1 cellular context compared by ENCODE assay signal in the genomic region with DNA sequence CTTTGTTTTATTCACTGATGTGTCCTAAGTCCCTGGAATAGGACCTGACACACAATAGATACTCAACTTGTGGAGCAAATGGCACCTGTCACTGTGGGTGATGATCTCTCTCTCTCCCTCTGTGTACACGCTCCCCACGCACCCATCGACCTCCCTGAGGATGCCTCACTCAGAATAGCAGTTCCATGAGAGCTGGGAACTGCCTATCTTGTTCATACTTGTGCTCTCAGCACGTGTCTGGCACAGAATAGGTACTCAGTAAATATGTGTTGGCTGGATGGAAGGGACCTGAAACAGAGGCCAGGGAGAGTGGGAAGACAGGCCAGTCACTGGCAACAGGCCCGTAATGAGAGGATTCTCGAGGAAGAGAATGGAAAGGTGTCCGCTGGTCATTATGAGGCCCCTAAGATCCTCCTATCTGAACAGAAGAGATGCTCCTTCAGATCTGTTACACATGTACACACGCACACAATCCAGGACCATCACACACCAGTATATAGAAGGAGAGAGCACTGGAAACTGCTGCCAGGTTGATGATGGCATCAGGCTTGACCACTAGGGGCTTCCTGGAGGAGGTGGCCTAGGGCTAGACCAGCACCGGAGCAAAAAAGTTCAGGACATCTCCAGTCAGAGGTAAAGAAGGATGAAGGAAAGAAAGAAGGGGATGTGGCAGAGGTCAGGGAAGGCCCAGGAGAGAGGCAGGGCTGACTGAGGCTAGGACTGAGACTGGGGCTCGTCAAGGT.
A peak's percentile ranks its signal among the peaks of the same experiment; 100 is the strongest.
TF ChIP-seq lines count a peak whose summit lies in the region.

No MANE protein-coding gene starts in this region.

TF ChIP-seq in HepG2, 621 proteins besides CTCF, POLR2A, EP300 and RAD21 (continued from another document):
- TF ChIP-seq, protein P1, sequence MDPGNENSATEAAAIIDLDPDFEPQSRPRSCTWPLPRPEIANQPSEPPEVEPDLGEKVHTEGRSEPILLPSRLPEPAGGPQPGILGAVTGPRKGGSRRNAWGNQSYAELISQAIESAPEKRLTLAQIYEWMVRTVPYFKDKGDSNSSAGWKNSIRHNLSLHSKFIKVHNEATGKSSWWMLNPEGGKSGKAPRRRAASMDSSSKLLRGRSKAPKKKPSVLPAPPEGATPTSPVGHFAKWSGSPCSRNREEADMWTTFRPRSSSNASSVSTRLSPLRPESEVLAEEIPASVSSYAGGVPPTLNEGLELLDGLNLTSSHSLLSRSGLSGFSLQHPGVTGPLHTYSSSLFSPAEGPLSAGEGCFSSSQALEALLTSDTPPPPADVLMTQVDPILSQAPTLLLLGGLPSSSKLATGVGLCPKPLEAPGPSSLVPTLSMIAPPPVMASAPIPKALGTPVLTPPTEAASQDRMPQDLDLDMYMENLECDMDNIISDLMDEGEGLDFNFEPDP (CRISPR knock-in tag; conservative IDR thresholded peaks at IDR 0.05), result 0 out of 2 replicates have a peak, but pooled peaks have one; percentile 44
- TF ChIP-seq, protein P2, sequence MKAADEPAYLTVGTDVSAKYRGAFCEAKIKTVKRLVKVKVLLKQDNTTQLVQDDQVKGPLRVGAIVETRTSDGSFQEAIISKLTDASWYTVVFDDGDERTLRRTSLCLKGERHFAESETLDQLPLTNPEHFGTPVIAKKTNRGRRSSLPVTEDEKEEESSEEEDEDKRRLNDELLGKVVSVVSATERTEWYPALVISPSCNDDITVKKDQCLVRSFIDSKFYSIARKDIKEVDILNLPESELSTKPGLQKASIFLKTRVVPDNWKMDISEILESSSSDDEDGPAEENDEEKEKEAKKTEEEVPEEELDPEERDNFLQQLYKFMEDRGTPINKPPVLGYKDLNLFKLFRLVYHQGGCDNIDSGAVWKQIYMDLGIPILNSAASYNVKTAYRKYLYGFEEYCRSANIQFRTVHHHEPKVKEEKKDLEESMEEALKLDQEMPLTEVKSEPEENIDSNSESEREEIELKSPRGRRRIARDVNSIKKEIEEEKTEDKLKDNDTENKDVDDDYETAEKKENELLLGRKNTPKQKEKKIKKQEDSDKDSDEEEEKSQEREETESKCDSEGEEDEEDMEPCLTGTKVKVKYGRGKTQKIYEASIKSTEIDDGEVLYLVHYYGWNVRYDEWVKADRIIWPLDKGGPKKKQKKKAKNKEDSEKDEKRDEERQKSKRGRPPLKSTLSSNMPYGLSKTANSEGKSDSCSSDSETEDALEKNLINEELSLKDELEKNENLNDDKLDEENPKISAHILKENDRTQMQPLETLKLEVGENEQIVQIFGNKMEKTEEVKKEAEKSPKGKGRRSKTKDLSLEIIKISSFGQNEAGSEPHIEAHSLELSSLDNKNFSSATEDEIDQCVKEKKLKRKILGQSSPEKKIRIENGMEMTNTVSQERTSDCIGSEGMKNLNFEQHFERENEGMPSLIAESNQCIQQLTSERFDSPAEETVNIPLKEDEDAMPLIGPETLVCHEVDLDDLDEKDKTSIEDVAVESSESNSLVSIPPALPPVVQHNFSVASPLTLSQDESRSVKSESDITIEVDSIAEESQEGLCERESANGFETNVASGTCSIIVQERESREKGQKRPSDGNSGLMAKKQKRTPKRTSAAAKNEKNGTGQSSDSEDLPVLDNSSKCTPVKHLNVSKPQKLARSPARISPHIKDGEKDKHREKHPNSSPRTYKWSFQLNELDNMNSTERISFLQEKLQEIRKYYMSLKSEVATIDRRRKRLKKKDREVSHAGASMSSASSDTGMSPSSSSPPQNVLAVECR (CRISPR knock-in tag; IDR thresholded peaks at IDR 0.05; ENCODE audit: borderline replicate concordance), result 0 out of 2 replicates have a peak, but pooled peaks have one; percentile 10
- TF ChIP-seq BHLHE40 (IDR thresholded peaks at IDR 0.05; ENCODE audit: low read length) (peak; percentile 45; the same call in 1 of the 2 replicates), SOX6 (IDR thresholded peaks at IDR 0.05) (no peak), SOX6 (CRISPR knock-in tag; IDR thresholded peaks at IDR 0.05) (no peak), ZMYM3 (CRISPR knock-in tag; IDR thresholded peaks at IDR 0.05) (0 out of 2 replicates have a peak, but pooled peaks have one; percentile 49), SP4 (CRISPR knock-in tag; IDR thresholded peaks at IDR 0.05) (0 out of 2 replicates have a peak, but pooled peaks have one; percentile 18), ZNF382 (CRISPR knock-in tag; IDR thresholded peaks at IDR 0.05; ENCODE audit: borderline replicate concordance) (no peak), ATM (IDR thresholded peaks at IDR 0.05; ENCODE audit: borderline replicate concordance) (no peak), ZNF713 (CRISPR knock-in tag; IDR thresholded peaks at IDR 0.05) (no peak), ZNF3 (CRISPR knock-in tag; IDR thresholded peaks at IDR 0.05) (peak; percentile 91), ZNF101 (CRISPR knock-in tag; IDR thresholded peaks at IDR 0.05; ENCODE audit: borderline replicate concordance, low read depth) (no peak), NFYC (CRISPR knock-in tag; IDR thresholded peaks at IDR 0.05) (no peak)
- TF ChIP-seq, protein P3, sequence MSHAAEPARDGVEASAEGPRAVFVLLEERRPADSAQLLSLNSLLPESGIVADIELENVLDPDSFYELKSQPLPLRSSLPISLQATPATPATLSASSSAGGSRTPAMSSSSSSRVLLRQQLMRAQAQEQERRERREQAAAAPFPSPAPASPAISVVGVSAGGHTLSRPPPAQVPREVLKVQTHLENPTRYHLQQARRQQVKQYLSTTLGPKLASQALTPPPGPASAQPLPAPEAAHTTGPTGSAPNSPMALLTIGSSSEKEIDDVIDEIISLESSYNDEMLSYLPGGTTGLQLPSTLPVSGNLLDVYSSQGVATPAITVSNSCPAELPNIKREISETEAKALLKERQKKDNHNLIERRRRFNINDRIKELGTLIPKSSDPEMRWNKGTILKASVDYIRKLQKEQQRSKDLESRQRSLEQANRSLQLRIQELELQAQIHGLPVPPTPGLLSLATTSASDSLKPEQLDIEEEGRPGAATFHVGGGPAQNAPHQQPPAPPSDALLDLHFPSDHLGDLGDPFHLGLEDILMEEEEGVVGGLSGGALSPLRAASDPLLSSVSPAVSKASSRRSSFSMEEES (CRISPR knock-in tag; IDR thresholded peaks at IDR 0.05), result no peak
- TF ChIP-seq, protein P4, sequence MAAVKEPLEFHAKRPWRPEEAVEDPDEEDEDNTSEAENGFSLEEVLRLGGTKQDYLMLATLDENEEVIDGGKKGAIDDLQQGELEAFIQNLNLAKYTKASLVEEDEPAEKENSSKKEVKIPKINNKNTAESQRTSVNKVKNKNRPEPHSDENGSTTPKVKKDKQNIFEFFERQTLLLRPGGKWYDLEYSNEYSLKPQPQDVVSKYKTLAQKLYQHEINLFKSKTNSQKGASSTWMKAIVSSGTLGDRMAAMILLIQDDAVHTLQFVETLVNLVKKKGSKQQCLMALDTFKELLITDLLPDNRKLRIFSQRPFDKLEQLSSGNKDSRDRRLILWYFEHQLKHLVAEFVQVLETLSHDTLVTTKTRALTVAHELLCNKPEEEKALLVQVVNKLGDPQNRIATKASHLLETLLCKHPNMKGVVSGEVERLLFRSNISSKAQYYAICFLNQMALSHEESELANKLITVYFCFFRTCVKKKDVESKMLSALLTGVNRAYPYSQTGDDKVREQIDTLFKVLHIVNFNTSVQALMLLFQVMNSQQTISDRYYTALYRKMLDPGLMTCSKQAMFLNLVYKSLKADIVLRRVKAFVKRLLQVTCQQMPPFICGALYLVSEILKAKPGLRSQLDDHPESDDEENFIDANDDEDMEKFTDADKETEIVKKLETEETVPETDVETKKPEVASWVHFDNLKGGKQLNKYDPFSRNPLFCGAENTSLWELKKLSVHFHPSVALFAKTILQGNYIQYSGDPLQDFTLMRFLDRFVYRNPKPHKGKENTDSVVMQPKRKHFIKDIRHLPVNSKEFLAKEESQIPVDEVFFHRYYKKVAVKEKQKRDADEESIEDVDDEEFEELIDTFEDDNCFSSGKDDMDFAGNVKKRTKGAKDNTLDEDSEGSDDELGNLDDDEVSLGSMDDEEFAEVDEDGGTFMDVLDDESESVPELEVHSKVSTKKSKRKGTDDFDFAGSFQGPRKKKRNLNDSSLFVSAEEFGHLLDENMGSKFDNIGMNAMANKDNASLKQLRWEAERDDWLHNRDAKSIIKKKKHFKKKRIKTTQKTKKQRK (IDR thresholded peaks at IDR 0.05; ENCODE audit: low read length), result no peak
